Comparison of ENCODE assay signal across 8 cellular contexts in genomic region chr6:90296346-90297123, GRCh38. TPM values are rescaled to one million over a fixed set of nuclear protein-coding genes. Genes with fewer than 3 reads are reported as not detected.
DNase-seq lines count a peak whose midpoint lies in the region; ATAC-seq and TF ChIP-seq lines count a peak whose summit lies in the region.

TSS of gene BACH2 (minus strand) at chr6:90296843. CDS start at chr6:90008844, 287,999 bp downstream.

- peak within 1 kb of the TSS; percentile 45 for H3K27ac ChIP-seq in SJCRH30
- peak within 1 kb of the TSS; percentile 48 to 99 (median 90) for H3K27ac ChIP-seq in gastroesophageal sphincter
- peak within 1 kb of the TSS; percentile 81 for H3K27ac ChIP-seq in neuronal stem cell (replicated peaks; ENCODE audit: low read length)

- peak; percentile 67 for ATAC-seq in GM21825 (IDR thresholded peaks at IDR 0.05; ENCODE audit: unreplicated experiment)
- peak; percentile 87 for ATAC-seq in gastroesophageal sphincter

- peak within 1 kb of the TSS; percentile 91 for H3K14ac ChIP-seq in neuronal stem cell (ENCODE audit: low read length)

- WGBS in gastroesophageal sphincter (ENCODE audit: low coverage in 1 of 2), 2 donors = no CpG with 5 or more reads among the region's 112 CpGs
- WGBS in neuronal stem cell (ENCODE audit: extremely low coverage in 2 of 2, insufficient read length in 2 of 2, insufficient replicate concordance in 1 of 2), 2 donors = no CpG with 5 or more reads among the region's 112 CpGs

- H2BK12ac ChIP-seq in neuronal stem cell (ENCODE audit: low read length) = no peak within 1 kb of the TSS

- H2BK120ac ChIP-seq in neuronal stem cell (ENCODE audit: low read depth, low read length) = peak within 1 kb of the TSS; percentile 63

- no peak for TF ChIP-seq CTCF in gastroesophageal sphincter (IDR thresholded peaks at IDR 0.05)

- DNase-seq in DMS153 (lab: John Stamatoyannopoulos, UW) (peak; percentile 91), Kasumi-1 (lab: John Stamatoyannopoulos, UW) (peak; percentile 65 to 73), SJCRH30 (peak; percentile 92 to 93), neuronal stem cell (ENCODE audit: low spot score) (peak; percentile 95), stromal cell of bone marrow (ENCODE audit: low read depth) (peak; percentile 74)
- DNase-seq in activated gamma-delta T cell treated with anti-CD3 and anti-CD28 coated beads, Interleukin-2, amount 50 U/mL, for 16 hours (ENCODE audit: low read depth) = peak; percentile 87

- H3K4ac ChIP-seq in neuronal stem cell (ENCODE audit: low read length) = no peak within 1 kb of the TSS

- no peaks in the 10 kb centered on the region for H3K36me3 ChIP-seq in SJCRH30
- no peaks in the 10 kb centered on the region for H3K36me3 ChIP-seq in gastroesophageal sphincter
- no peaks in the 10 kb centered on the region for H3K36me3 ChIP-seq in neuronal stem cell (replicated peaks in 1 of 2; ENCODE audit: control insufficient read depth in 2 of 2, insufficient read depth in 2 of 2, low read length in 2 of 2)

- H2AFZ ChIP-seq in neuronal stem cell (ENCODE audit: low read length) = peak within 1 kb of the TSS; percentile 99

- H3K27me3 ChIP-seq in SJCRH30 (no peaks in the 10 kb centered on the region), gastroesophageal sphincter (no peaks in the 10 kb centered on the region), neuronal stem cell (ENCODE audit: control insufficient read depth in 3 of 3, insufficient read depth in 3 of 3, low read depth in 1 of 3, low read length in 3 of 3) (peaks cover 0 to 11% (median 8%) of the 10 kb centered on the region in 3 experiments)

- H3K23ac ChIP-seq in neuronal stem cell (ENCODE audit: low read depth, low read length, poor library complexity) = peak within 1 kb of the TSS; percentile 83

- peak within 1 kb of the TSS; percentile 95 for H3K4me2 ChIP-seq in neuronal stem cell (ENCODE audit: insufficient read depth, low read length, poor library complexity, severe bottlenecking)

- H3K9me3 ChIP-seq in SJCRH30 (replicated peaks) = no peaks in the 10 kb centered on the region
- H3K9me3 ChIP-seq in gastroesophageal sphincter = no peaks in the 10 kb centered on the region
- no peaks in the 10 kb centered on the region for H3K9me3 ChIP-seq in neuronal stem cell (replicated peaks in 1 of 2; ENCODE audit: control insufficient read depth in 2 of 2, insufficient read depth in 1 of 2, low read depth in 1 of 2, low read length in 2 of 2)

- H2AK5ac ChIP-seq in neuronal stem cell (ENCODE audit: low read depth, low read length) = no peak within 1 kb of the TSS

- peak; percentile 57 to 63 for TF ChIP-seq POLR2A in gastroesophageal sphincter (IDR thresholded peaks at IDR 0.05)

- no peak within 1 kb of the TSS for H4K8ac ChIP-seq in neuronal stem cell (ENCODE audit: low read depth, low read length)

- peak within 1 kb of the TSS; percentile 86 for H3K9ac ChIP-seq in neuronal stem cell (ENCODE audit: low read depth, low read length, poor library complexity)

- TF ChIP-seq EP300 in gastroesophageal sphincter (IDR thresholded peaks at IDR 0.05) = no peak

- peak within 1 kb of the TSS; percentile 95 for H3K18ac ChIP-seq in neuronal stem cell (ENCODE audit: low read length)

- peak within 1 kb of the TSS; percentile 90 for H2BK15ac ChIP-seq in neuronal stem cell (ENCODE audit: low read length)

- H2BK5ac ChIP-seq in neuronal stem cell (ENCODE audit: low read length) = peak within 1 kb of the TSS; percentile 62

- H3K4me1 ChIP-seq in SJCRH30 = no peaks in the 10 kb centered on the region
- H3K4me1 ChIP-seq in gastroesophageal sphincter = peaks cover 0 to 37% (median 3%) of the 10 kb centered on the region in 3 donors
- H3K4me1 ChIP-seq in neuronal stem cell (ENCODE audit: control insufficient read depth in 2 of 2, insufficient read depth in 1 of 2, low read depth in 1 of 2, low read length in 2 of 2) = peaks cover 13 to 38% of the 10 kb centered on the region in 2 donors

- peak within 1 kb of the TSS; percentile 80 for H4K91ac ChIP-seq in neuronal stem cell (ENCODE audit: low read depth, low read length, poor library complexity)

- H3K4me3 ChIP-seq in SJCRH30 = peak within 1 kb of the TSS; percentile 64
- H3K4me3 ChIP-seq in gastroesophageal sphincter = peak within 1 kb of the TSS; percentile 53 to 96
- H3K4me3 ChIP-seq in neuronal stem cell (ENCODE audit: low read length in 2 of 2) = peak within 1 kb of the TSS; percentile 66 to 93

- no peaks in the 10 kb centered on the region for H3K79me1 ChIP-seq in neuronal stem cell (ENCODE audit: low read depth, low read length)

RNA-seq across cellular contexts. Expression of gene BACH2, which starts in this region (rescaled TPM):
- 3.8 and 4.1 TPM in 2 replicates for total RNA-seq in SJCRH30 (2014; rRNA removed; shearing (Covaris generic))
- 10 to 100 TPM in 1 of 4 donors, 1 to 10 TPM in 3; 3.5 to 10.4 (median 3.9) TPM for total RNA-seq in gastroesophageal sphincter
- 6.1 TPM for polyA plus RNA-seq in neuronal stem cell (2013, experiment 1 of 2)
- 5.8 TPM for polyA plus RNA-seq in neuronal stem cell (2013, experiment 2 of 2)

Comparison
In these comparisons a context has a peak if more than half of its experiments do, and no peak if none do; other contexts are left out.
1. Peak in every context shown above with its lines: DNase-seq, ATAC-seq, H3K4me3 ChIP-seq and H3K27ac ChIP-seq.